1 cellular context compared by ENCODE assay signal in genomic region chr6:36028088-36028886, GRCh38.
TF ChIP-seq lines count a peak whose summit lies in the region.

No MANE protein-coding gene starts in this region.

TF ChIP-seq in K562, 482 proteins besides CTCF, POLR2A, EP300 and RAD21 (continued from another document and continues in another):
- no peak for TF ChIP-seq GABPB2 (CRISPR knock-in tag; conservative IDR thresholded peaks at IDR 0.05)
- no peak for TF ChIP-seq MCM3 (IDR thresholded peaks at IDR 0.05)
- TF ChIP-seq CBFB (CRISPR knock-in tag; IDR thresholded peaks at IDR 0.05), result peak; percentile 46; the same call in 1 of the 2 replicates
- no peak for TF ChIP-seq ZBTB26 (CRISPR knock-in tag; IDR thresholded peaks at IDR 0.05)
- no peak for TF ChIP-seq TRIM28 (IDR thresholded peaks at IDR 0.05)
- peak; percentile 27; the same call in 1 of the 2 replicates for TF ChIP-seq ZNF124 (CRISPR knock-in tag; IDR thresholded peaks at IDR 0.05)
- TF ChIP-seq TFAM (CRISPR knock-in tag; conservative IDR thresholded peaks at IDR 0.05), result no peak
- no peak; a peak in 1 of 4 replicates for TF ChIP-seq KDM4B (IDR thresholded peaks at IDR 0.05; ENCODE audit: borderline replicate concordance in 2 of 2, low read depth in 1 of 2)
- TF ChIP-seq CTCFL (IDR thresholded peaks at IDR 0.05; ENCODE audit: borderline replicate concordance, insufficient read depth, low read depth, low read length, poor library complexity, severe bottlenecking), result no peak
- no peak for TF ChIP-seq HDAC6 (IDR thresholded peaks at IDR 0.05; ENCODE audit: low read depth, low read length)
- TF ChIP-seq SMARCB1 (IDR thresholded peaks at IDR 0.05; ENCODE audit: insufficient read length, low read depth), result peak; percentile 9
- no peak for TF ChIP-seq CUX1 (CRISPR knock-in tag; IDR thresholded peaks at IDR 0.05)
- TF ChIP-seq NELFE (IDR thresholded peaks at IDR 0.05; ENCODE audit: insufficient read depth, insufficient read length), result no peak
- TF ChIP-seq AFF4 (CRISPR knock-in tag; IDR thresholded peaks at IDR 0.05), result peak; percentile 41; the same call in 1 of the 2 replicates
- TF ChIP-seq MEF2D (tag; conservative IDR thresholded peaks at IDR 0.05; ENCODE audit: low read depth), result no peak
- TF ChIP-seq NR1H2 (CRISPR knock-in tag; IDR thresholded peaks at IDR 0.05), result no peak
- TF ChIP-seq EWSR1 (IDR thresholded peaks at IDR 0.05; ENCODE audit: borderline replicate concordance, low read depth, partially characterized antibody), result no peak
- no peak for TF ChIP-seq C11orf30 (IDR thresholded peaks at IDR 0.05; ENCODE audit: low read depth)
- no peak for TF ChIP-seq NR2C1 (IDR thresholded peaks at IDR 0.05)
- no peak for TF ChIP-seq NR2C1 (tag; IDR thresholded peaks at IDR 0.05)
- TF ChIP-seq DDX20 (tag; IDR thresholded peaks at IDR 0.05; ENCODE audit: low read depth), result no peak
- TF ChIP-seq ZBTB1 (CRISPR knock-in tag; IDR thresholded peaks at IDR 0.05; ENCODE audit: borderline replicate concordance, low read depth), result no peak
- no peak for TF ChIP-seq ZSCAN32 (CRISPR knock-in tag; IDR thresholded peaks at IDR 0.05)
- TF ChIP-seq POLR2AphosphoS2 (IDR thresholded peaks at IDR 0.05; ENCODE audit: low read length), result no peak
- no peak for TF ChIP-seq ZNF316 (IDR thresholded peaks at IDR 0.05)
- TF ChIP-seq ZBED1 (IDR thresholded peaks at IDR 0.05), result no peak
- TF ChIP-seq KDM2B (CRISPR knock-in tag; IDR thresholded peaks at IDR 0.05), result 0 out of 2 replicates have a peak, but pooled peaks have one; percentile 24
- TF ChIP-seq ZNF79 (CRISPR knock-in tag; IDR thresholded peaks at IDR 0.05; ENCODE audit: low read depth), result no peak
- TF ChIP-seq CHD1 (IDR thresholded peaks at IDR 0.05; ENCODE audit: low read length), result peak; percentile 75
- no peak; a peak in 1 of 6 replicates for TF ChIP-seq ZBTB11 (CRISPR knock-in tag; IDR thresholded peaks at IDR 0.05)
- no peak for TF ChIP-seq DNMT1 (IDR thresholded peaks at IDR 0.05)
- TF ChIP-seq CHCHD3 (CRISPR knock-in tag; IDR thresholded peaks at IDR 0.05), result no peak
- TF ChIP-seq ZNF707 (CRISPR knock-in tag; conservative IDR thresholded peaks at IDR 0.05), result no peak
- no peak; a peak in 2 of 4 replicates for TF ChIP-seq UBTF (IDR thresholded peaks at IDR 0.05; ENCODE audit: borderline replicate concordance in 1 of 2, low read depth in 2 of 2, low read length in 2 of 2)
- TF ChIP-seq ESRRB (CRISPR knock-in tag; IDR thresholded peaks at IDR 0.05; ENCODE audit: borderline replicate concordance), result no peak
- no peak for TF ChIP-seq ZNF75A (CRISPR knock-in tag; IDR thresholded peaks at IDR 0.05)
- no peak for TF ChIP-seq CBFA2T2 (conservative IDR thresholded peaks at IDR 0.05)
- TF ChIP-seq ETV5 (CRISPR knock-in tag; IDR thresholded peaks at IDR 0.05; ENCODE audit: low read depth), result no peak
- TF ChIP-seq CBX8 (IDR thresholded peaks at IDR 0.05; ENCODE audit: borderline replicate concordance, extremely low read depth, low read depth, low read length, poor library complexity, severe bottlenecking), result no peak
- TF ChIP-seq FOXK2 (conservative IDR thresholded peaks at IDR 0.05 in 1 of 2, IDR thresholded peaks at IDR 0.05 in 1 of 2; ENCODE audit: low read depth in 2 of 2), result no peak
- no peak for TF ChIP-seq TBL1XR1 (IDR thresholded peaks at IDR 0.05; ENCODE audit: low read length in 2 of 2)
- TF ChIP-seq MITF (IDR thresholded peaks at IDR 0.05), result no peak
- no peak for TF ChIP-seq SOX6 (IDR thresholded peaks at IDR 0.05)
- TF ChIP-seq L3MBTL2 (IDR thresholded peaks at IDR 0.05), result no peak
- no peak for TF ChIP-seq SAFB (IDR thresholded peaks at IDR 0.05; ENCODE audit: borderline replicate concordance, low read depth, low read length)
- no peak for TF ChIP-seq ZNF76 (CRISPR knock-in tag; IDR thresholded peaks at IDR 0.05; ENCODE audit: borderline replicate concordance)
- no peak for TF ChIP-seq ERF (CRISPR knock-in tag; IDR thresholded peaks at IDR 0.05)
- no peak for TF ChIP-seq FOXJ3 (CRISPR knock-in tag; IDR thresholded peaks at IDR 0.05)
- no peak for TF ChIP-seq SMAD1 (IDR thresholded peaks at IDR 0.05; ENCODE audit: low read depth, low read length, partially characterized antibody)
- TF ChIP-seq TAL1 (IDR thresholded peaks at IDR 0.05), result no peak
- no peak for TF ChIP-seq ETV6 (IDR thresholded peaks at IDR 0.05; ENCODE audit: borderline replicate concordance in 1 of 2, low read depth in 2 of 2, low read length in 1 of 2)
- TF ChIP-seq ETV6 (CRISPR knock-in tag; IDR thresholded peaks at IDR 0.05; ENCODE audit: borderline replicate concordance), result no peak
